13 cellular contexts compared by ENCODE assay signal in the genomic region with DNA sequence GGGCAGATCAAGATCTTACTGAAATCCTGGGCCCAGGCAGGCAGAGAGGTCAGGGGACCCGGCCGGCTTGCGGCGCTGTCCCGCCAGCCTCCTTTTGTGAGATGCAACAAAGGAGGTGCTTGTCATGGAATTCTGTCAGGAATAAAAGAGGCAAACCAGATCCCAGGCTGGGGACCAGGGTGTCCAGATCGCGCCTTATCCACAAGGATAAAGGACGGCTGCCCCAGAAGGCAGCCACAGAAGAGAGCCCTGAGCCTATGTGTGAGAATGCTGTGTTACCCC. TPM values are rescaled to one million over a fixed set of nuclear protein-coding genes. Genes with fewer than 3 reads are reported as not detected.
DNase-seq lines count a peak whose midpoint lies in the region; ATAC-seq and TF ChIP-seq lines count a peak whose summit lies in the region.
"Had no signal": no experiment of that assay in that cellular context is flagged by ENCODE, and none has a peak within 500 bp of the region (broad histone marks: within the 10 kb centered on the region; RNA-seq: fewer than 3 reads in every experiment).

No MANE protein-coding gene starts in this region.

- peaks cover 85% of the 10 kb centered on the region for H3K36me3 Mint-ChIP-seq in activated T-cell treated with anti-CD3 and anti-CD28 coated beads, Interleukin-2, amount 50 U/mL, for 24 hours (ENCODE audit: low read depth)
- no peaks in the 10 kb centered on the region for H3K36me3 Mint-ChIP-seq in T-helper 17 cell (ENCODE audit: low read depth)
- peaks cover 42% of the 10 kb centered on the region for H3K36me3 Mint-ChIP-seq in stimulated activated memory B cell treated with anti-CD40 and anti-IgM and Interleukin-4, amounts not matched to agents 10 μg/mL and 1 μg/mL and 100 μg/mL, for 72 hours

- no peak overlapping the region for H2AFZ ChIP-seq in fibroblast of lung (ENCODE audit: low read length)

- no peak overlapping the region for H3K4me3 Mint-ChIP-seq in activated T-cell treated with anti-CD3 and anti-CD28 coated beads, Interleukin-2, amount 50 U/mL, for 24 hours
- H3K4me3 Mint-ChIP-seq in T-helper 17 cell = no peak overlapping the region
- peak overlapping the region; percentile 71 for H3K4me3 Mint-ChIP-seq in stimulated activated memory B cell treated with anti-CD40 and anti-IgM and Interleukin-4, amounts not matched to agents 10 μg/mL and 1 μg/mL and 100 μg/mL, for 72 hours

- H3K9me3 Mint-ChIP-seq in activated T-cell treated with anti-CD3 and anti-CD28 coated beads, Interleukin-2, amount 50 U/mL, for 24 hours = no peaks in the 10 kb centered on the region
- no peaks in the 10 kb centered on the region for H3K9me3 Mint-ChIP-seq in stimulated activated memory B cell treated with anti-CD40 and anti-IgM and Interleukin-4, amounts not matched to agents 10 μg/mL and 1 μg/mL and 100 μg/mL, for 72 hours

- TF ChIP-seq CTCF in fibroblast of lung (conservative IDR thresholded peaks at IDR 0.05 in 1 of 2, IDR thresholded peaks at IDR 0.05 in 1 of 2; ENCODE audit: low read depth in 1 of 2, low read length in 2 of 2) = no peak

- H3K27ac Mint-ChIP-seq in activated T-cell treated with anti-CD3 and anti-CD28 coated beads, Interleukin-2, amount 50 U/mL, for 24 hours = peak overlapping the region; percentile 84
- H3K27ac Mint-ChIP-seq in T-helper 17 cell = peak overlapping the region; percentile 83
- peak overlapping the region; percentile 91 for H3K27ac Mint-ChIP-seq in stimulated activated memory B cell treated with anti-CD40 and anti-IgM and Interleukin-4, amounts not matched to agents 10 μg/mL and 1 μg/mL and 100 μg/mL, for 72 hours

- no peaks in the 10 kb centered on the region for H3K27me3 ChIP-seq in fibroblast of lung (ENCODE audit: control insufficient read depth, insufficient read depth, low read length)
- H3K27me3 ChIP-seq: MG63 had no signal

- no peaks in the 10 kb centered on the region for H3K27me3 Mint-ChIP-seq in activated T-cell treated with anti-CD3 and anti-CD28 coated beads, Interleukin-2, amount 50 U/mL, for 24 hours
- H3K27me3 Mint-ChIP-seq in T-helper 17 cell = no peaks in the 10 kb centered on the region
- H3K27me3 Mint-ChIP-seq in stimulated activated memory B cell treated with anti-CD40 and anti-IgM and Interleukin-4, amounts not matched to agents 10 μg/mL and 1 μg/mL and 100 μg/mL, for 72 hours = no peaks in the 10 kb centered on the region

- no peaks in the 10 kb centered on the region for H3K79me2 ChIP-seq in fibroblast of lung (ENCODE audit: control insufficient read depth, insufficient read depth, low read length)

- no peak for ATAC-seq in T-helper 17 cell
- ATAC-seq in stimulated activated memory B cell treated with anti-CD40 and anti-IgM and Interleukin-4, amounts not matched to agents 10 μg/mL and 1 μg/mL and 100 μg/mL, for 72 hours = peak; percentile 38
- ATAC-seq: HCT116 had no signal

- no peak for DNase-seq in activated T-cell treated with anti-CD3 and anti-CD28 coated beads, Interleukin-2, amount 50 U/mL, for 24 hours
- no peak for DNase-seq in activated T-cell treated with anti-CD3 and anti-CD28 coated beads, Interleukin-2, amount 50 U/mL, for 48 hours
- DNase-seq in T-helper 17 cell (no peak), fibroblast of lung (ENCODE audit: low read depth in 2 of 2) (no peak), NCI-H774 (lab: John Stamatoyannopoulos, UW) (no peak), KG1 (lab: John Stamatoyannopoulos, UW) (no peak), GM03348 (ENCODE audit: low spot score) (no peak)

- H3K4me3 ChIP-seq in fibroblast of lung (replicated peaks in 1 of 4; ENCODE audit: control extremely low read depth in 1 of 4, insufficient read depth in 1 of 4, low read depth in 3 of 4, low read length in 4 of 4) = no peak overlapping the region
- H3K4me3 ChIP-seq: MG63 had no signal

- no peaks in the 10 kb centered on the region for H4K20me1 ChIP-seq in fibroblast of lung (ENCODE audit: control insufficient read depth, extremely low read depth, insufficient read depth, low read length)

- H3K4me1 Mint-ChIP-seq in activated T-cell treated with anti-CD3 and anti-CD28 coated beads, Interleukin-2, amount 50 U/mL, for 24 hours (ENCODE audit: low read depth) = peaks cover 30% of the 10 kb centered on the region
- H3K4me1 Mint-ChIP-seq in T-helper 17 cell = peaks cover 28% of the 10 kb centered on the region
- H3K4me1 Mint-ChIP-seq in stimulated activated memory B cell treated with anti-CD40 and anti-IgM and Interleukin-4, amounts not matched to agents 10 μg/mL and 1 μg/mL and 100 μg/mL, for 72 hours = peaks cover 46% of the 10 kb centered on the region

- peaks cover 2% of the 10 kb centered on the region for H3K36me3 ChIP-seq in fibroblast of lung (ENCODE audit: control insufficient read depth, insufficient read depth, low read length)

- H3K4me1 ChIP-seq in fibroblast of lung (ENCODE audit: control insufficient read depth, extremely low read depth, insufficient read depth, low read length) = peaks cover 6% of the 10 kb centered on the region

- H3K9me3 ChIP-seq in T-helper 17 cell (ENCODE audit: control insufficient read depth, low read length, poor library complexity, severe bottlenecking) (no peaks in the 10 kb centered on the region), fibroblast of lung (ENCODE audit: control insufficient read depth, insufficient read depth, low read depth, low read length) (no peaks in the 10 kb centered on the region)
- H3K9me3 ChIP-seq: MG63 had no signal

- no peak overlapping the region for H3K9ac ChIP-seq in fibroblast of lung (ENCODE audit: insufficient read depth, low read length)

- peak overlapping the region; percentile 56 for H3K27ac ChIP-seq in fibroblast of lung (ENCODE audit: insufficient read depth, low read length)

- H3K4me2 ChIP-seq in fibroblast of lung (ENCODE audit: extremely low read depth, insufficient read depth, low read length) = no peak overlapping the region

RNA-seq across cellular contexts. Expression of a gene that starts 42.6 kb away (rescaled TPM):
- total RNA-seq in T-helper 17 cell (not detected), fibroblast of lung (not detected in 2 replicates)
- not detected in 2 replicates for polyA plus RNA-seq in fibroblast of lung
- polyA plus RNA-seq in fibroblast of lung (2012) = not detected in 2 replicates
- polyA minus RNA-seq in fibroblast of lung (ENCODE audit: low replicate concordance) = not detected in 2 replicates
- total RNA-seq: kidney epithelial cell, NCI-H460, SK-MEL-5 had no signal

RNA-seq across cellular contexts. Expression of a gene that starts 55.5 kb away (rescaled TPM):
- total RNA-seq in T-helper 17 cell (100 to 1,000 TPM; 104 to 107 TPM), fibroblast of lung (36.2 and 43.8 TPM in 2 replicates)
- 33.7 and 36.9 TPM in 2 replicates for polyA plus RNA-seq in fibroblast of lung
- polyA plus RNA-seq in fibroblast of lung (2012) = 26.3 and 28.4 TPM in 2 replicates
- 76.3 and 87.8 TPM in 2 replicates for polyA minus RNA-seq in fibroblast of lung (ENCODE audit: low replicate concordance)
